ENCODE assay signal across 1 cellular context in genomic region chr15:73051811-73052678, GRCh38.
TF ChIP-seq lines count a peak whose summit lies in the region.

NEO1 (plus strand) TSS chr15:73052463; CDS start chr15:73052676, 213 bp downstream.

TF ChIP-seq in HepG2, 621 proteins besides CTCF, POLR2A, EP300 and RAD21 (continued from another document and continues in another):
- TF ChIP-seq PRDM10 (CRISPR knock-in tag; IDR thresholded peaks at IDR 0.05; ENCODE audit: low read depth) (peak; percentile 44; the same call in 1 of the 2 replicates), UBTF (CRISPR knock-in tag; IDR thresholded peaks at IDR 0.05) (peak; percentile 51; the same call in 1 of the 2 replicates), ZNF800 (CRISPR knock-in tag; IDR thresholded peaks at IDR 0.05) (peak; percentile 69; the same call in 1 of the 2 replicates), RARA (CRISPR knock-in tag; IDR thresholded peaks at IDR 0.05) (0 out of 2 replicates have a peak, but pooled peaks have one; percentile 13), PHF21A (CRISPR knock-in tag; IDR thresholded peaks at IDR 0.05) (peak; percentile 49), ZNF558 (CRISPR knock-in tag; IDR thresholded peaks at IDR 0.05; ENCODE audit: borderline replicate concordance) (peak; percentile 31; the same call in 1 of the 2 replicates), SALL2 (CRISPR knock-in tag; IDR thresholded peaks at IDR 0.05) (no peak), TCF7 (IDR thresholded peaks at IDR 0.05; ENCODE audit: low read depth) (no peak), CENPBD1 (CRISPR knock-in tag; IDR thresholded peaks at IDR 0.05; ENCODE audit: borderline replicate concordance, low read depth) (no peak), HMGXB4 (CRISPR knock-in tag; IDR thresholded peaks at IDR 0.05; ENCODE audit: borderline replicate concordance in 1 of 2, low read depth in 1 of 2) (peak in 1 of 2 experiments; percentile 70; a peak in 2 of 4 replicates), ASH2L (IDR thresholded peaks at IDR 0.05; ENCODE audit: insufficient read length, low read depth, low read length) (peak; percentile 60), E2F1 (CRISPR knock-in tag; IDR thresholded peaks at IDR 0.05) (peak; percentile 30; the same call in 1 of the 2 replicates), TFDP2 (CRISPR knock-in tag; IDR thresholded peaks at IDR 0.05) (peak; percentile 45; the same call in 1 of the 2 replicates), KAT7 (CRISPR knock-in tag; IDR thresholded peaks at IDR 0.05; ENCODE audit: borderline replicate concordance) (peak; percentile 58; the same call in 1 of the 2 replicates), ZNF460 (CRISPR knock-in tag; IDR thresholded peaks at IDR 0.05; ENCODE audit: borderline replicate concordance) (no peak), KMT2B (CRISPR knock-in tag; IDR thresholded peaks at IDR 0.05) (peak; percentile 61), ZBTB14 (CRISPR knock-in tag; IDR thresholded peaks at IDR 0.05) (peak; percentile 91), HMG20B (CRISPR knock-in tag; conservative IDR thresholded peaks at IDR 0.05) (0 out of 2 replicates have a peak, but pooled peaks have one; percentile 26), ZNF883 (CRISPR knock-in tag; IDR thresholded peaks at IDR 0.05; ENCODE audit: not compliant biosample characterization) (peak; percentile 25), SIN3A (IDR thresholded peaks at IDR 0.05; ENCODE audit: borderline replicate concordance, low read depth, low read length) (peak; percentile 61; the same call in 1 of the 2 replicates), ZNF274 (CRISPR knock-in tag; IDR thresholded peaks at IDR 0.05) (peak; percentile 37; the same call in 1 of the 2 replicates), PAXIP1 (CRISPR knock-in tag; conservative IDR thresholded peaks at IDR 0.05) (0 out of 2 replicates have a peak, but pooled peaks have one; percentile 24), ZNF451 (CRISPR knock-in tag; IDR thresholded peaks at IDR 0.05) (0 out of 2 replicates have a peak, but pooled peaks have one; percentile 17), ZFY (CRISPR knock-in tag; IDR thresholded peaks at IDR 0.05) (peak; percentile 86), ZNF224 (CRISPR knock-in tag; IDR thresholded peaks at IDR 0.05) (no peak), KDM3A (CRISPR knock-in tag; IDR thresholded peaks at IDR 0.05; ENCODE audit: low read depth) (peak; percentile 41; the same call in 1 of the 2 replicates), ZBTB1 (CRISPR knock-in tag; IDR thresholded peaks at IDR 0.05; ENCODE audit: borderline replicate concordance) (peak; percentile 35; the same call in 1 of the 2 replicates), MTA1 (CRISPR knock-in tag; IDR thresholded peaks at IDR 0.05; ENCODE audit: borderline replicate concordance) (0 out of 2 replicates have a peak, but pooled peaks have one; percentile 43), SP5 (CRISPR knock-in tag; IDR thresholded peaks at IDR 0.05; ENCODE audit: borderline replicate concordance, low read depth) (0 out of 2 replicates have a peak, but pooled peaks have one; percentile 4), ZBED4 (CRISPR knock-in tag; IDR thresholded peaks at IDR 0.05; ENCODE audit: borderline replicate concordance) (peak; percentile 77; the same call in 1 of the 2 replicates), ZNF607 (CRISPR knock-in tag; IDR thresholded peaks at IDR 0.05; ENCODE audit: borderline replicate concordance) (0 out of 2 replicates have a peak, but pooled peaks have one; percentile 45)
